In the genomic region with DNA sequence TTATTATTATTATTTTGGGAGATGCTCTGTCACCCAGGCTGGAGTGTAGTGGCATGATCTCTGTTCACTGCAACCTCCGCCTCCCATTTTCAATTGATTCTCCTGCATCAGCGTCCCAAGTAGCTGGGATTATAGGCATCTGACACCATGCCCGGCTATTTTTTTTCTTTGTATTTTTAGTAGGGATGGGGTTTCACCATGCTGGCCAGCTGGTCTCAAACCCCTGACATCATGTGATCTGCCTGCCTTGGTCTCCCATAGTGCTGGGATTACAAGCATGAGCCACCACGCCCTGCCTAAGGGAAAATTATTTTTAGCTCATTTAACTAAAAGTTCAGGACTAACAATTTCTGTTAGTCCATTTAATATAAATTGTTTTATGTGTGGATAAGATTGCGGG, we compare ENCODE assay signal across 26 cellular contexts.
"Had no signal": no experiment of that assay in that cellular context is flagged by ENCODE, and none has a peak within 500 bp of the region (broad histone marks: within the 10 kb centered on the region; RNA-seq: fewer than 3 reads in every experiment).

No MANE protein-coding gene starts in this region.

- H3K27ac ChIP-seq: stomach, suprapubic skin, testis, thoracic aorta, thyroid gland, tibial artery, tibial nerve, transverse colon, upper lobe of left lung, upper lobe of right lung, uterus, vagina had no signal

- H3K4me1 ChIP-seq: suprapubic skin, testis, thyroid gland, tibial artery, tibial nerve, transverse colon, upper lobe of left lung, upper lobe of right lung, uterus, vagina had no signal

- H3K36me3 ChIP-seq: stomach, suprapubic skin, thoracic aorta, thyroid gland, tibial artery, tibial nerve, transverse colon, upper lobe of left lung, upper lobe of right lung, uterus, vagina had no signal

- H3K4me3 ChIP-seq: stomach, suprapubic skin, testis, thoracic aorta, thyroid gland, tibial artery, tibial nerve, transverse colon, upper lobe of left lung, upper lobe of right lung, uterus, vagina had no signal

- DNase-seq: stimulated activated CD4-positive, alpha-beta T cell treated with anti-CD3 and anti-CD28 coated beads, Interleukin-2, amount 100 ng/mL, for 48 hours; stimulated activated CD4-positive, alpha-beta T cell treated with anti-CD3 and anti-CD28 coated beads, Interleukin-4, amount 100 ng/mL, for 1 hour; stimulated activated CD4-positive, alpha-beta T cell treated with anti-CD3 and anti-CD28 coated beads, Interleukin-4, amount 100 ng/mL, for 24 hours; stimulated activated CD4-positive, alpha-beta T cell treated with anti-CD3 and anti-CD28 coated beads, Interleukin-4, amount 100 ng/mL, for 4 hours; stimulated activated CD8-positive, alpha-beta memory T cell treated with anti-CD3 and anti-CD28 coated beads, Interleukin-4, amount 100 ng/mL, for 48 hours; stimulated activated naive B cell treated with anti-CD40 and anti-IgM and Interleukin-4, amounts not matched to agents 10 μg/mL and 1 μg/mL and 100 μg/mL, for 72 hours; stimulated activated naive CD4-positive, alpha-beta T cell; stimulated activated naive CD4-positive, alpha-beta T cell treated with Interleukin-2 at 50 U/mL for 16 hours; stimulated activated naive CD8-positive, alpha-beta T cell treated with anti-CD3 and anti-CD28 coated beads, Interleukin-15, amount 100 ng/mL, for 72 hours; stimulated activated naive CD8-positive, alpha-beta T cell treated with anti-CD3 and anti-CD28 coated beads, Interleukin-15, Interleukin-2, amounts not matched to agents 100 U/mL and 50 U/mL, for 24 hours; stomach; substantia nigra; testis; thyroid gland; tibial artery; transverse colon; trophoblast cell; upper lobe of left lung; upper lobe of right lung; uterus had no signal

- H3K27me3 ChIP-seq: stomach, suprapubic skin, testis, thyroid gland, tibial artery, tibial nerve, transverse colon, upper lobe of left lung, upper lobe of right lung, uterus, vagina had no signal

- ATAC-seq: stimulated activated effector memory CD8-positive, alpha-beta T cell treated with anti-CD3 and anti-CD28 coated beads, Interleukin-12 subunit alpha, Interleukin-12 subunit beta, amount 100 ng/mL, for 72 hours; stimulated activated memory B cell treated with anti-CD40 and anti-IgM and Interleukin-4, amounts not matched to agents 10 μg/mL and 1 μg/mL and 100 μg/mL, for 72 hours; stimulated activated naive B cell treated with anti-CD40 and anti-IgM and Interleukin-4, amounts not matched to agents 10 μg/mL and 1 μg/mL and 100 μg/mL, for 72 hours; stimulated activated naive CD8-positive, alpha-beta T cell treated with anti-CD3 and anti-CD28 coated beads, Interleukin-15, amount 100 ng/mL, for 72 hours; stimulated activated naive CD8-positive, alpha-beta T cell treated with anti-CD3 and anti-CD28 coated beads, Interleukin-15, Interleukin-2, amounts not matched to agents 100 U/mL and 50 U/mL, for 24 hours; upper lobe of right lung had no signal

- H3K9me3 ChIP-seq: stomach, suprapubic skin, testis, thoracic aorta, thyroid gland, tibial artery, transverse colon, upper lobe of left lung, upper lobe of right lung, uterus, vagina had no signal
